In genomic region chr3:129023909-129024308, GRCh38 we compare ENCODE assay signal across 11 cellular contexts. TPM values are rescaled to one million over a fixed set of nuclear protein-coding genes. Genes with fewer than 3 reads are reported as not detected.
A peak's percentile ranks its signal among the peaks of the same experiment; 100 is the strongest.
DNase-seq lines count a peak whose midpoint lies in the region; ATAC-seq, FAIRE-seq and TF ChIP-seq lines count a peak whose summit lies in the region.
"Had no signal": no experiment of that assay in that cellular context is flagged by ENCODE, and none has a peak within 500 bp of the region (broad histone marks: within the 10 kb centered on the region; RNA-seq: fewer than 3 reads in every experiment).

No MANE protein-coding gene starts in this region.

- no peak overlapping the region for H3K4me2 ChIP-seq in endothelial cell of umbilical vein (ENCODE audit: insufficient read depth, low read length)

- no peak overlapping the region for H3K27ac Mint-ChIP-seq in MCF 10A (ENCODE audit: low read depth, unreplicated experiment)
- H3K27ac Mint-ChIP-seq: activated naive CD4-positive, alpha-beta T cell treated with anti-CD3 and anti-CD28 coated beads, Interleukin-2, amount 50 U/mL, for 24 hours had no signal

- H3K9me1 ChIP-seq in endothelial cell of umbilical vein (replicated peaks; ENCODE audit: control insufficient read depth, extremely low read depth, insufficient read depth, low read length) = no peaks in the 10 kb centered on the region

- no peak overlapping the region for H3K4me3 Mint-ChIP-seq in MCF 10A (ENCODE audit: unreplicated experiment)
- H3K4me3 Mint-ChIP-seq: activated naive CD4-positive, alpha-beta T cell treated with anti-CD3 and anti-CD28 coated beads, Interleukin-2, amount 50 U/mL, for 24 hours had no signal

- H3K27me3 ChIP-seq in breast epithelium = no peaks in the 10 kb centered on the region
- H3K27me3 ChIP-seq in endothelial cell of umbilical vein (ENCODE audit: control insufficient read depth in 2 of 2, insufficient read depth in 2 of 2, low read length in 2 of 2) = no peaks in the 10 kb centered on the region
- H3K27me3 ChIP-seq in transverse colon = no peaks in the 10 kb centered on the region

- no peaks in the 10 kb centered on the region for H3K36me3 ChIP-seq in breast epithelium
- H3K36me3 ChIP-seq in endothelial cell of umbilical vein (ENCODE audit: control insufficient read depth in 2 of 2, extremely low read depth in 1 of 2, insufficient read depth in 2 of 2, low read length in 2 of 2) = no peaks in the 10 kb centered on the region
- H3K36me3 ChIP-seq in transverse colon = no peaks in the 10 kb centered on the region

- no peaks in the 10 kb centered on the region for H3K9me3 Mint-ChIP-seq in MCF 10A (ENCODE audit: unreplicated experiment)
- H3K9me3 Mint-ChIP-seq: activated naive CD4-positive, alpha-beta T cell treated with anti-CD3 and anti-CD28 coated beads, Interleukin-2, amount 50 U/mL, for 24 hours had no signal

- no peak for TF ChIP-seq EP300 in transverse colon (IDR thresholded peaks at IDR 0.05; ENCODE audit: low read depth)

- BruUV-seq in MCF 10A (replicated peaks; lab: Mats Ljungman, UMichigan) (no TSS peak), endothelial cell of umbilical vein (replicated peaks; lab: Mats Ljungman, UMichigan) (no TSS peak)

- intact Hi-C loops in MCF 10A (cut with micrococcal nuclease) = loop anchor here (10.0 kb wide), 1 partner anchor 221 kb away; the partner anchor contains the start of gene COPG1
- intact Hi-C loops in breast epithelium (cut with DNase I; ENCODE audit: low total_unique reads) = no loop called here
- intact Hi-C loops in endothelial cell of umbilical vein (cut with micrococcal nuclease) = loop anchor here (1.0 kb wide), 1 partner anchor 222 kb away; no protein-coding TSS in a partner anchor
- intact Hi-C loops in transverse colon (cut with DNase I; ENCODE audit: low total_unique reads) = no loop called here

- DNase-seq in MCF 10A (ENCODE audit: unreplicated experiment) (peak; percentile 43), breast epithelium (ENCODE audit: low spot score in 2 of 2) (no peak), NCI-H2107 treated with DMSO at 0.1 percent for 48 hours (lab: John Stamatoyannopoulos, UW; ENCODE audit: unreplicated experiment) (peak; percentile 75), endothelial cell of umbilical vein (ENCODE audit: low read depth, low spot score) (peak; percentile 52), transverse colon (no peak), DMS79 (lab: John Stamatoyannopoulos, UW) (no peak), ureter (ENCODE audit: low spot score) (no peak)
- DNase-seq: hippocampal formation had no signal

- CTCF ChIA-PET in MCF 10A (lab: Yijun Ruan, JAX) (interaction anchor here (0.6 to 1.1 kb wide), 4 partner anchors 9 to 55 kb away, joined by 4 to 8 read pairs (median 4); no protein-coding TSS in a partner anchor), endothelial cell of umbilical vein (lab: Charles Lee) (interaction anchor here (0.8 to 2.0 kb wide), 4 partner anchors 28 to 54 kb away, joined by 3 to 6 read pairs (median 5); partner anchors contain the start of gene CFAP92)

- no peak overlapping the region for H3K4me3 ChIP-seq in breast epithelium
- H3K4me3 ChIP-seq in endothelial cell of umbilical vein (replicated peaks in 1 of 3; ENCODE audit: insufficient read depth in 1 of 3, low read depth in 1 of 3, low read length in 3 of 3) = no peak overlapping the region
- no peak overlapping the region for H3K4me3 ChIP-seq in transverse colon
- H3K4me3 ChIP-seq: skin epidermis had no signal

- no peak for TF ChIP-seq CTCF in MCF 10A (IDR thresholded peaks at IDR 0.05; ENCODE audit: unreplicated experiment)
- no peak for TF ChIP-seq CTCF in breast epithelium (IDR thresholded peaks at IDR 0.05)
- peak; percentile 17 to 47 for TF ChIP-seq CTCF in endothelial cell of umbilical vein (IDR thresholded peaks at IDR 0.05; ENCODE audit: extremely low read depth in 1 of 2, insufficient read depth in 1 of 2, low read depth in 1 of 2, low read length in 2 of 2)
- peak in 3 of 5 experiments; percentile 10 to 17 (median 12) for TF ChIP-seq CTCF in transverse colon (IDR thresholded peaks at IDR 0.05)

- no peaks in the 10 kb centered on the region for H3K4me1 ChIP-seq in breast epithelium
- H3K4me1 ChIP-seq in endothelial cell of umbilical vein (ENCODE audit: control insufficient read depth, extremely low read depth, insufficient read depth, low read length) = peaks cover 10% of the 10 kb centered on the region
- peaks cover 0 to 18% (median 13%) of the 10 kb centered on the region in 4 donors for H3K4me1 ChIP-seq in transverse colon

- no peak overlapping the region for H2AFZ ChIP-seq in endothelial cell of umbilical vein (ENCODE audit: low read depth, low read length)

- in situ Hi-C loops in transverse colon (cut with MboI; ENCODE audit: low pct_ligation_motif_present in 1 of 4, low pct_unique_long_range_greater_than_20kb in 1 of 4, low sequenced_read_pairs in 3 of 4) = no loop called here

- no peaks in the 10 kb centered on the region for H3K9me3 ChIP-seq in breast epithelium
- no peaks in the 10 kb centered on the region for H3K9me3 ChIP-seq in endothelial cell of umbilical vein (replicated peaks; ENCODE audit: control insufficient read depth, insufficient read depth, low read length)
- no peaks in the 10 kb centered on the region for H3K9me3 ChIP-seq in transverse colon

- no peaks in the 10 kb centered on the region for H4K20me1 ChIP-seq in endothelial cell of umbilical vein (replicated peaks; ENCODE audit: control insufficient read depth, extremely low read depth, insufficient read depth, low read length)

- H3K79me2 ChIP-seq in endothelial cell of umbilical vein (ENCODE audit: control insufficient read depth, insufficient read depth, low read length) = no peaks in the 10 kb centered on the region

- POLR2A ChIA-PET in MCF 10A (lab: Yijun Ruan, JAX) (no interaction called here), endothelial cell of umbilical vein (lab: Charles Lee) (no interaction called here)

- H3K9ac ChIP-seq in endothelial cell of umbilical vein (replicated peaks; ENCODE audit: extremely low read depth, insufficient read depth, low read length) = no peak overlapping the region

- H3K27me3 Mint-ChIP-seq in MCF 10A (ENCODE audit: insufficient read depth, unreplicated experiment) = peaks cover 16% of the 10 kb centered on the region
- H3K27me3 Mint-ChIP-seq: activated naive CD4-positive, alpha-beta T cell treated with anti-CD3 and anti-CD28 coated beads, Interleukin-2, amount 50 U/mL, for 24 hours had no signal

- 46% methylated on average over 2 of the region's 2 CpGs; no CpG with 5 or more reads in 1 of the 2 donors for WGBS in transverse colon (ENCODE audit: low coverage in 1 of 2), 2 donors

- TF ChIP-seq POLR2A in breast epithelium (IDR thresholded peaks at IDR 0.05) (no peak), endothelial cell of umbilical vein (IDR thresholded peaks at IDR 0.05; ENCODE audit: low read depth, low read length) (no peak), transverse colon (IDR thresholded peaks at IDR 0.05) (no peak)

- dilution Hi-C loops in endothelial cell of umbilical vein (cut with MboI; ENCODE audit: extremely low pct_ligation_motif_present, low sequenced_read_pairs) = no loop called here

- FAIRE-seq in endothelial cell of umbilical vein (lab: Jason Lieb, UNC) = peak; percentile 65

- H3K27ac ChIP-seq in breast epithelium (no peak overlapping the region), endothelial cell of umbilical vein (ENCODE audit: insufficient read depth, low read depth, low read length) (no peak overlapping the region), transverse colon (peak overlapping the region; percentile 51 to 71 (median 64))

- no peak for ATAC-seq in GM18511 (IDR thresholded peaks at IDR 0.05; ENCODE audit: unreplicated experiment)

- no peaks in the 10 kb centered on the region for H3K4me1 Mint-ChIP-seq in MCF 10A (ENCODE audit: insufficient read depth, unreplicated experiment)

- no peaks in the 10 kb centered on the region for H3K36me3 Mint-ChIP-seq in MCF 10A (ENCODE audit: insufficient read depth, unreplicated experiment)
- H3K36me3 Mint-ChIP-seq: activated naive CD4-positive, alpha-beta T cell treated with anti-CD3 and anti-CD28 coated beads, Interleukin-2, amount 50 U/mL, for 24 hours had no signal

RNA-seq across cellular contexts. Expression of gene EFCC1, which starts 22.8 kb away (rescaled TPM):
- total RNA-seq in MCF 10A (2022) = not detected in 2 replicates
- total RNA-seq in breast epithelium = 1 to 10 TPM; 1.6 to 3.9 (median 1.8) TPM
- total RNA-seq in endothelial cell of umbilical vein = 0.58 and 0.73 TPM in 2 replicates
- 1.3 and 1.6 TPM in 2 replicates for polyA plus RNA-seq in endothelial cell of umbilical vein
- 0.44 and 0.51 TPM in 2 replicates for polyA plus RNA-seq in endothelial cell of umbilical vein (2011; cell fraction: cytosol; rRNA removed)
- 1.7 and 3.1 TPM in 2 replicates for polyA plus RNA-seq in endothelial cell of umbilical vein (2011; cell fraction: nucleus; rRNA removed)
- polyA plus RNA-seq in endothelial cell of umbilical vein (2012) = 0.05 and 0.31 TPM in 2 replicates
- 0.19 and 1.6 TPM in 2 replicates for polyA minus RNA-seq in endothelial cell of umbilical vein
- polyA minus RNA-seq in endothelial cell of umbilical vein (2011; cell fraction: cytosol; rRNA and poly(A)+ RNA removed) = not detected
- polyA minus RNA-seq in endothelial cell of umbilical vein (2011; cell fraction: nucleus; rRNA and poly(A)+ RNA removed) = 0.48 and 0.87 TPM in 2 replicates
- 1 to 10 TPM in 3 of 4 donors, under 1 TPM in 1; 0.75 to 2.2 (median 1.7) TPM for total RNA-seq in transverse colon
- total RNA-seq in ureter = 2.1 TPM

RNA-seq across cellular contexts. Expression of gene CFAP92, which starts 30.0 kb away (rescaled TPM):
- total RNA-seq in MCF 10A (2022) = 0.10 and 0.16 TPM in 2 replicates
- 1 to 10 TPM in 2 of 3 donors, under 1 TPM in 1; 0.66 to 1.4 (median 1.3) TPM for total RNA-seq in breast epithelium
- 0.21 and 0.62 TPM in 2 replicates for total RNA-seq in endothelial cell of umbilical vein
- polyA plus RNA-seq in endothelial cell of umbilical vein = 0.04 and 0.10 TPM in 2 replicates
- 0.09 and 0.10 TPM in 2 replicates for polyA plus RNA-seq in endothelial cell of umbilical vein (2011; cell fraction: cytosol; rRNA removed)
- 0.21 and 0.25 TPM in 2 replicates for polyA plus RNA-seq in endothelial cell of umbilical vein (2011; cell fraction: nucleus; rRNA removed)
- polyA plus RNA-seq in endothelial cell of umbilical vein (2012) = 0.16 TPM in 1 of 2 replicates, not detected in the other
- polyA minus RNA-seq in endothelial cell of umbilical vein = 0.05 and 0.40 TPM in 2 replicates
- not detected for polyA minus RNA-seq in endothelial cell of umbilical vein (2011; cell fraction: cytosol; rRNA and poly(A)+ RNA removed)
- 0.05 and 0.19 TPM in 2 replicates for polyA minus RNA-seq in endothelial cell of umbilical vein (2011; cell fraction: nucleus; rRNA and poly(A)+ RNA removed)
- total RNA-seq in transverse colon = 1 to 10 TPM in 1 of 4 donors, under 1 TPM in 1, not detected in 2; 0.95 to 1.2 TPM
- 2.1 TPM for total RNA-seq in ureter

RNA-seq across cellular contexts. Expression of gene GP9, which starts 36.7 kb away (rescaled TPM):
- not detected in 2 replicates for total RNA-seq in MCF 10A (2022)
- total RNA-seq in breast epithelium = under 1 TPM in 1 of 3 donors, not detected in 2; 0.48 TPM
- total RNA-seq in endothelial cell of umbilical vein = not detected in 2 replicates
- polyA plus RNA-seq in endothelial cell of umbilical vein = not detected in 2 replicates
- polyA plus RNA-seq in endothelial cell of umbilical vein (2011; cell fraction: cytosol; rRNA removed) = not detected in 2 replicates
- polyA plus RNA-seq in endothelial cell of umbilical vein (2011; cell fraction: nucleus; rRNA removed) = not detected in 2 replicates
- polyA plus RNA-seq in endothelial cell of umbilical vein (2012) = not detected in 2 replicates
- not detected in 2 replicates for polyA minus RNA-seq in endothelial cell of umbilical vein
- polyA minus RNA-seq in endothelial cell of umbilical vein (2011; cell fraction: cytosol; rRNA and poly(A)+ RNA removed) = not detected
- not detected in 2 replicates for polyA minus RNA-seq in endothelial cell of umbilical vein (2011; cell fraction: nucleus; rRNA and poly(A)+ RNA removed)
- total RNA-seq in transverse colon = 1 to 10 TPM in 1 of 4 donors, under 1 TPM in 1, not detected in 2; 0.64 to 1.2 TPM
- not detected for total RNA-seq in ureter

Comparison
In these comparisons a context has a peak if more than half of its experiments do, and no peak if none do; other contexts are left out.
1. DNase-seq: peak in MCF 10A (single experiment), NCI-H2107 treated with DMSO at 0.1 percent for 48 hours (single experiment) and endothelial cell of umbilical vein (single experiment); none in breast epithelium (0 of 2), transverse colon (single experiment), DMS79 (single experiment) and ureter (single experiment).
2. intact Hi-C loops: an anchor here in MCF 10A (10.0 kb wide) and endothelial cell of umbilical vein (1.0 kb wide); none called in breast epithelium and transverse colon.
3. CTCF ChIP-seq: peak in endothelial cell of umbilical vein (2 of 2) and transverse colon (3 of 5); none in MCF 10A (single experiment) and breast epithelium (0 of 3).
4. H3K27ac ChIP-seq: peak in transverse colon (4 of 4); none in breast epithelium (0 of 2) and endothelial cell of umbilical vein (single experiment).